Comparison of ENCODE assay signal across 17 cellular contexts in the genomic region with DNA sequence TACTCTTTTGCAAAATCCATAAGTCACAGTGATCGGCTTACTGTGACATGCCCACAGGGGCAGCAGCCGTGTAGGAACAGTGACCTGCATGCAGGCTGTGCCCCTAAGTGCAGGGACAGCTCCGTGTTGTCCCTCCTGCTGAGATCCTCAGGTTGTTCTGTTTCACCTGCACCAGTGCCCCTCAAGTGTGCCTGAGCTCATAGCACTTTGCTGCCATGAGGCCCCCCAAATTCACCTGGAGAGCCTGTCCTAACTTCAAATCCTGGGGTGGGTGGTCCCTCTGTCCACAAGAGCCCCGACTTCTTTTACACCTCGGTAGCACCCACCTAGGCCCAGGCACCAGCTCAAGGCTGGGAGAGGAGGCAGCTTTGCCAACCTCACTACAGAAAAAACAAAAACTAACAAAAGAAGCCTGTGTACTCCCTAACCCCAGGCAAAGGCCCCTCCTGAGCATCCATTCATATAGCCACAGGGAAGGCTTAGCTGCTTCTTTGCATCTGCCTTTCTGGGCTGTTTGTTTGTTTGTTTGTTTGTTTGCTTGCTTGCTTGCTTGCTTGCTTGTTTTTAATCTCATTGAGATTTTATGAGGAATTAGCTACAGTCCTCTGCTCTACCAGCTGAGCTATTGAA.
A peak's percentile ranks its signal among the peaks of the same experiment; 100 is the strongest.
DNase-seq lines count a peak whose midpoint lies in the region; ATAC-seq and TF ChIP-seq lines count a peak whose summit lies in the region.
"Had no signal": no experiment of that assay in that cellular context is flagged by ENCODE, and none has a peak within 500 bp of the region (broad histone marks: within the 10 kb centered on the region; RNA-seq: fewer than 3 reads in every experiment).

No MANE protein-coding gene starts in this region.

- H3K4me3 ChIP-seq in Loucy (ENCODE audit: low read length, poor library complexity, severe bottlenecking), result no peak overlapping the region
- H3K4me3 ChIP-seq in A673 (ENCODE audit: low read depth, low read length, poor library complexity, severe bottlenecking), result no peak overlapping the region
- H3K4me3 ChIP-seq: K562, spleen, stomach had no signal

- 0 out of 2 replicates have a peak, but pooled peaks cover 4% of the 10 kb centered on the region for H3K9me3 ChIP-seq in Loucy (ENCODE audit: insufficient read depth, low read depth, low read length)
- no peaks in the 10 kb centered on the region for H3K9me3 ChIP-seq in A673 (ENCODE audit: low read depth, low read length, poor library complexity, severe bottlenecking)

- H3F3A ChIP-seq in Loucy (ENCODE audit: low read depth), result peaks cover 6% of the 10 kb centered on the region; the same call in 1 of the 2 replicates

- H3K36me3 ChIP-seq in Loucy (ENCODE audit: insufficient read depth, low read length) (no peaks in the 10 kb centered on the region), A673 (ENCODE audit: insufficient read depth, low read length, poor library complexity, severe bottlenecking) (no peaks in the 10 kb centered on the region)
- H3K36me3 ChIP-seq: spleen, stomach had no signal

- H3K4me1 ChIP-seq in Loucy (ENCODE audit: insufficient read depth, low read length, poor library complexity, severe bottlenecking) (peaks cover 51% of the 10 kb centered on the region), A673 (ENCODE audit: insufficient read depth, low read length, poor library complexity, severe bottlenecking) (no peaks in the 10 kb centered on the region)

- H3K9ac ChIP-seq in Loucy (ENCODE audit: low read depth, low read length, poor library complexity, severe bottlenecking), result peak overlapping the region; percentile 33

- peaks cover 59% of the 10 kb centered on the region for H3K4me1 Mint-ChIP-seq in activated T-helper 17 cell treated with anti-CD3 and anti-CD28 coated beads, Interleukin-2, amount 50 U/mL, for 72 hours
- H3K4me1 Mint-ChIP-seq in natural killer cell treated with Interleukin-12 subunit alpha and Interleukin-12 subunit beta and Interleukin-15 and Interleukin-18, amount 100 ng/mL, for 72 hours (ENCODE audit: low read depth in 2 of 2), result peaks cover 57 to 75% of the 10 kb centered on the region in 2 donors

- H3K27me3 Mint-ChIP-seq in activated T-helper 17 cell treated with anti-CD3 and anti-CD28 coated beads, Interleukin-2, amount 50 U/mL, for 72 hours, result no peaks in the 10 kb centered on the region
- no peaks in the 10 kb centered on the region for H3K27me3 Mint-ChIP-seq in natural killer cell treated with Interleukin-12 subunit alpha and Interleukin-12 subunit beta and Interleukin-15 and Interleukin-18, amount 100 ng/mL, for 72 hours

- H2AFZ ChIP-seq in Loucy (ENCODE audit: low read length), result peak overlapping the region; percentile 10; the same call in 1 of the 2 replicates

- peak; percentile 72 for DNase-seq in activated CD8-positive, alpha-beta memory T cell treated with anti-CD3 and anti-CD28 coated beads for 24 hours
- no peak for DNase-seq in activated CD8-positive, alpha-beta memory T cell treated with anti-CD3 and anti-CD28 coated beads, Interleukin-2, amount 50 U/mL, for 4 hours
- DNase-seq in natural killer cell treated with Interleukin-12 subunit alpha and Interleukin-12 subunit beta and Interleukin-15 and Interleukin-18, amount 100 ng/mL, for 72 hours (ENCODE audit: low spot score), result no peak
- DNase-seq in A673 (ENCODE audit: low spot score), result no peak
- DNase-seq: activated gamma-delta T cell; CD8-positive, alpha-beta T cell; NCI-H1436; NCI-H2227 treated with DMSO at 0.1 percent for 48 hours; nephron progenitor cell; Right ventricle myocardium superior; spleen; stomach had no signal

- TF ChIP-seq CTCF in Loucy (conservative IDR thresholded peaks at IDR 0.05; ENCODE audit: low read length) (no peak), A673 (conservative IDR thresholded peaks at IDR 0.05; ENCODE audit: low read depth, low read length) (no peak)

- peaks cover 17% of the 10 kb centered on the region for H3K36me3 Mint-ChIP-seq in activated T-helper 17 cell treated with anti-CD3 and anti-CD28 coated beads, Interleukin-2, amount 50 U/mL, for 72 hours (ENCODE audit: low read depth)
- peaks cover 30% of the 10 kb centered on the region for H3K36me3 Mint-ChIP-seq in natural killer cell treated with Interleukin-12 subunit alpha and Interleukin-12 subunit beta and Interleukin-15 and Interleukin-18, amount 100 ng/mL, for 72 hours
- H3K36me3 Mint-ChIP-seq: CD8-positive, alpha-beta T cell had no signal

- H3K27me3 ChIP-seq in Loucy (ENCODE audit: insufficient read depth, low read length, poor library complexity, severe bottlenecking) (no peaks in the 10 kb centered on the region), A673 (replicated peaks; ENCODE audit: insufficient read depth, low read depth, low read length, poor library complexity) (no peaks in the 10 kb centered on the region)
- H3K27me3 ChIP-seq: spleen, stomach had no signal

- peak overlapping the region; percentile 98 for H3K27ac Mint-ChIP-seq in activated T-helper 17 cell treated with anti-CD3 and anti-CD28 coated beads, Interleukin-2, amount 50 U/mL, for 72 hours
- H3K27ac Mint-ChIP-seq in natural killer cell treated with Interleukin-12 subunit alpha and Interleukin-12 subunit beta and Interleukin-15 and Interleukin-18, amount 100 ng/mL, for 72 hours, result peak overlapping the region; percentile 99
- H3K27ac Mint-ChIP-seq: CD8-positive, alpha-beta T cell; nephron progenitor cell had no signal

- intact Hi-C loops in A673 (cut with micrococcal nuclease; ENCODE audit: unreplicated experiment), result no loop called here

- BruUV-seq in A673 (replicated peaks; lab: Mats Ljungman, UMichigan), result no TSS peak

- H3K4me2 ChIP-seq in Loucy (ENCODE audit: low read depth, low read length, poor library complexity, severe bottlenecking), result peak overlapping the region; percentile 6

- POLR2A ChIA-PET in A673 (lab: Charles Lee; ENCODE audit: low non-redundant PET), result interaction anchor here (0.7 kb wide), 1 partner anchor 75 kb away, joined by 14 read pairs; no protein-coding TSS in a partner anchor

- H3K79me2 ChIP-seq in Loucy (ENCODE audit: insufficient read depth, low read length), result no peaks in the 10 kb centered on the region

- TF ChIP-seq POLR2A in GM18505 (IDR thresholded peaks at IDR 0.05; ENCODE audit: borderline replicate concordance, extremely low read depth, insufficient read depth, insufficient read length), result no peak

- CTCF ChIA-PET in A673 (lab: Charles Lee), result no interaction called here

- H3K27ac ChIP-seq in A673 (ENCODE audit: low read depth, low read length, poor library complexity, severe bottlenecking), result no peak overlapping the region
- H3K27ac ChIP-seq: stomach had no signal

- H3K4me3 Mint-ChIP-seq in activated T-helper 17 cell treated with anti-CD3 and anti-CD28 coated beads, Interleukin-2, amount 50 U/mL, for 72 hours, result peak overlapping the region; percentile 77
- peak overlapping the region; percentile 89 for H3K4me3 Mint-ChIP-seq in natural killer cell treated with Interleukin-12 subunit alpha and Interleukin-12 subunit beta and Interleukin-15 and Interleukin-18, amount 100 ng/mL, for 72 hours
- H3K4me3 Mint-ChIP-seq: CD8-positive, alpha-beta T cell; nephron progenitor cell had no signal

- ATAC-seq in activated T-helper 17 cell treated with anti-CD3 and anti-CD28 coated beads, Interleukin-2, amount 50 U/mL, for 72 hours (replicated peaks), result no peak
- no peak for ATAC-seq in natural killer cell treated with Interleukin-12 subunit alpha and Interleukin-12 subunit beta and Interleukin-15 and Interleukin-18, amount 100 ng/mL, for 72 hours
- ATAC-seq in GM18505 (IDR thresholded peaks at IDR 0.05; ENCODE audit: unreplicated experiment) (no peak), GM21447 (IDR thresholded peaks at IDR 0.05; ENCODE audit: unreplicated experiment) (no peak)
- ATAC-seq: CD8-positive, alpha-beta T cell; K562 had no signal

- no peaks in the 10 kb centered on the region for H3K9me2 ChIP-seq in Loucy (replicated peaks; ENCODE audit: low read depth, low read length)

- H4K20me1 ChIP-seq in Loucy (ENCODE audit: insufficient read depth, low read length, poor library complexity, severe bottlenecking), result no peaks in the 10 kb centered on the region

- peaks cover 8% of the 10 kb centered on the region for H3K9me3 Mint-ChIP-seq in activated T-helper 17 cell treated with anti-CD3 and anti-CD28 coated beads, Interleukin-2, amount 50 U/mL, for 72 hours
- H3K9me3 Mint-ChIP-seq in natural killer cell treated with Interleukin-12 subunit alpha and Interleukin-12 subunit beta and Interleukin-15 and Interleukin-18, amount 100 ng/mL, for 72 hours, result peaks cover 10% of the 10 kb centered on the region
